Comparison of ENCODE assay signal across 8 cellular contexts in the genomic region with DNA sequence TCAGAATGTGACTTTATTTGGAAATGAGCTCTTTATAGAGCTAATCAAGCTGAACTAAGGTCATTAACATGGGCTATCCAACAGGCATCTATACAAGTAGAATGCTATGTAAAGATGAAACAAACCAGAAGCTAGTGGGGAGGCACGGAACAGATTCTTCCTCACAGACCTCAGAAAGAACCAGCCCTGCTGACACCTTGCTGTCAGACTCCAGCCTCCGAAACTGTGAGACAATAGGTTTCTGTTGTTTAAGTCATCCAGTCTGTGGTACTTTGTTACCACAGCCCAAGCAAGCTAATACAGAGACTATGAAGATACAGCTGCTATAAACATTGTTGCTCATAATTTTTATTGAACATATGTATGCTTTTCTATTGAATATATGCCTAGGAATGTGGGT.
"Had no signal": no experiment of that assay in that cellular context is flagged by ENCODE, and none has a peak within 500 bp of the region (broad histone marks: within the 10 kb centered on the region; RNA-seq: fewer than 3 reads in every experiment).

No MANE protein-coding gene starts in this region.

- H3K27ac ChIP-seq: GM23248 had no signal

- H3K27ac Mint-ChIP-seq: GM23338, H9 had no signal

- H3K9me3 ChIP-seq: HAP-1 had no signal

- H3K4me3 ChIP-seq: GM23248, GM23338, HAP-1 had no signal

- H3K36me3 ChIP-seq: HAP-1 had no signal

- H3K4me1 ChIP-seq: HAP-1 had no signal

- DNase-seq: GM23248, GOT3, H7, H9, HCEC 1CT had no signal

- H3K4me1 Mint-ChIP-seq: GM23338, H9 had no signal

- H3K9me3 Mint-ChIP-seq: GM23338, H9 had no signal

- H3K4me2 ChIP-seq: GM23338 had no signal

- ATAC-seq: GM23338, HCT116 had no signal

- H3K9ac ChIP-seq: GM23248 had no signal

- H3K4me3 Mint-ChIP-seq: GM23338, H9 had no signal

- H2AFZ ChIP-seq: GM23248, GM23338 had no signal
